In the genomic region with DNA sequence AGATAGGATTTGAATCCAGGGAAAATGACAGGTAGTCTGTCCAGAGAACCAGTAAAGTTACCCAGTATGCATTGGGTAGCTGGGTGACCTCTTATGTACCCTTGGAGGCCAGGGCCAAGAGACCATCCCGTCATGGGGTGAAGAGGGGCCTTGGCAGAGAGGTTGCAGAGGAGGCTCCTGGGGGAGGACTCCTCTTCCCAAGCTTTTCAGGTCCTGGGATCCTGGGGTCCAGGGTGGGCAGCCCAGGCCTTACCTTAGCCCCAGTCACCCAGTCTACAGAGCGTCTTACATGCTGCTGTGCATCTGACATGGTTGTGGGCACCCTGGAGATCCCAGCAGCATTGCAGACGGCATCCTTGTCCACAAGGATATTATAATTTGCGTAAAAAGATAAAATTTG, we compare ENCODE assay signal across 15 cellular contexts. TPM values are rescaled to one million over a fixed set of nuclear protein-coding genes. Genes with fewer than 3 reads are reported as not detected.
A peak's percentile ranks its signal among the peaks of the same experiment; 100 is the strongest.
DNase-seq lines count a peak whose midpoint lies in the region; ATAC-seq lines count a peak whose summit lies in the region.
"Had no signal": no experiment of that assay in that cellular context is flagged by ENCODE, and none has a peak within 500 bp of the region (broad histone marks: within the 10 kb centered on the region; RNA-seq: fewer than 3 reads in every experiment).

No MANE protein-coding gene starts in this region.

- peak overlapping the region; percentile 89 to 97 for H3K27ac Mint-ChIP-seq in activated naive CD4-positive, alpha-beta T cell treated with anti-CD3 and anti-CD28 coated beads, Interleukin-2, amount 50 U/mL, for 72 hours
- peak overlapping the region; percentile 91 for H3K27ac Mint-ChIP-seq in activated CD4-positive, alpha-beta memory T cell treated with anti-CD3 and anti-CD28 coated beads for 36 hours
- H3K27ac Mint-ChIP-seq in stimulated activated naive B cell treated with anti-CD40 and anti-IgM and Interleukin-4, amounts not matched to agents 10 μg/mL and 1 μg/mL and 100 μg/mL, for 72 hours, result peak overlapping the region; percentile 83

- H3K27me3 Mint-ChIP-seq in activated CD4-positive, alpha-beta memory T cell treated with anti-CD3 and anti-CD28 coated beads for 36 hours, result no peaks in the 10 kb centered on the region
- H3K27me3 Mint-ChIP-seq in stimulated activated naive B cell treated with anti-CD40 and anti-IgM and Interleukin-4, amounts not matched to agents 10 μg/mL and 1 μg/mL and 100 μg/mL, for 72 hours, result no peaks in the 10 kb centered on the region

- no peak for ATAC-seq in activated naive CD4-positive, alpha-beta T cell treated with anti-CD3 and anti-CD28 coated beads, Interleukin-2, amount 50 U/mL, for 72 hours
- ATAC-seq in GM21723 (IDR thresholded peaks at IDR 0.05; ENCODE audit: unreplicated experiment) (peak; percentile 7), HG02588 (IDR thresholded peaks at IDR 0.05; ENCODE audit: unreplicated experiment) (no peak)
- ATAC-seq in stimulated activated naive B cell treated with anti-CD40 and anti-IgM and Interleukin-4, amounts not matched to agents 10 μg/mL and 1 μg/mL and 100 μg/mL, for 72 hours (replicated peaks), result peak in 1 of 2 donors; percentile 0
- ATAC-seq: esophagus mucosa had no signal

- no peak overlapping the region for H3K4me3 Mint-ChIP-seq in activated CD4-positive, alpha-beta memory T cell treated with anti-CD3 and anti-CD28 coated beads for 36 hours
- H3K4me3 Mint-ChIP-seq in stimulated activated naive B cell treated with anti-CD40 and anti-IgM and Interleukin-4, amounts not matched to agents 10 μg/mL and 1 μg/mL and 100 μg/mL, for 72 hours, result peak overlapping the region; percentile 36 to 55

- peaks cover 0 to 3% of the 10 kb centered on the region in 2 donors for H3K9me3 Mint-ChIP-seq in activated naive CD4-positive, alpha-beta T cell treated with anti-CD3 and anti-CD28 coated beads, Interleukin-2, amount 50 U/mL, for 72 hours
- H3K9me3 Mint-ChIP-seq in activated CD4-positive, alpha-beta memory T cell treated with anti-CD3 and anti-CD28 coated beads for 36 hours, result no peaks in the 10 kb centered on the region
- H3K9me3 Mint-ChIP-seq in stimulated activated naive B cell treated with anti-CD40 and anti-IgM and Interleukin-4, amounts not matched to agents 10 μg/mL and 1 μg/mL and 100 μg/mL, for 72 hours, result no peaks in the 10 kb centered on the region

- peaks cover 48% of the 10 kb centered on the region for H3K4me1 Mint-ChIP-seq in activated CD4-positive, alpha-beta memory T cell treated with anti-CD3 and anti-CD28 coated beads for 36 hours (ENCODE audit: low read depth)
- peaks cover 21 to 42% of the 10 kb centered on the region in 2 donors for H3K4me1 Mint-ChIP-seq in stimulated activated naive B cell treated with anti-CD40 and anti-IgM and Interleukin-4, amounts not matched to agents 10 μg/mL and 1 μg/mL and 100 μg/mL, for 72 hours

- POLR2A ChIA-PET in activated CD4-positive, alpha-beta memory T cell treated with anti-CD3 and anti-CD28 coated beads for 36 hours (lab: Charles Lee), result interaction anchor here (0.6 to 6.3 kb wide), 7 partner anchors 9 to 130 kb away, joined by 3 to 85 read pairs (median 7); partner anchors contain the start of gene PMF1

- no peak for DNase-seq in activated naive CD4-positive, alpha-beta T cell treated with anti-CD3 and anti-CD28 coated beads, Interleukin-2, amount 50 U/mL, for 72 hours (ENCODE audit: low spot score in 2 of 2)
- no peak for DNase-seq in activated naive CD4-positive, alpha-beta T cell (lab: John Stamatoyannopoulos, UW)
- DNase-seq in activated CD4-positive, alpha-beta memory T cell treated with anti-CD3 and anti-CD28 coated beads for 36 hours, result no peak
- no peak for DNase-seq in stimulated activated naive B cell treated with anti-CD40 and anti-IgM and Interleukin-4, amounts not matched to agents 10 μg/mL and 1 μg/mL and 100 μg/mL, for 72 hours
- no peak for DNase-seq in NCI-H146 treated with DMSO at 0.1 percent for 48 hours (lab: John Stamatoyannopoulos, UW; ENCODE audit: unreplicated experiment)
- no peak for DNase-seq in NOMO-1 treated with DMSO at 0.1 percent for 48 hours (lab: John Stamatoyannopoulos, UW; ENCODE audit: unreplicated experiment)
- DNase-seq: GOT3; left ventricle myocardium inferior; NCI-H1092 treated with DMSO at 0.1 percent for 48 hours; sigmoid colon; stimulated activated CD4-positive, alpha-beta T cell treated with anti-CD3 and anti-CD28 coated beads, Interleukin-1b, Interleukin-23, amount 100 ng/mL, for 48 hours; testis had no signal

- CTCF ChIA-PET in activated CD4-positive, alpha-beta memory T cell treated with anti-CD3 and anti-CD28 coated beads for 36 hours (lab: Charles Lee), result interaction anchor here (1.1 to 6.2 kb wide), 11 partner anchors 9 to 137 kb away, joined by 3 to 310 read pairs (median 50); partner anchors contain the start of genes PMF1, SEMA4A and SLC25A44

- intact Hi-C loops in activated CD4-positive, alpha-beta memory T cell treated with anti-CD3 and anti-CD28 coated beads for 36 hours (cut with micrococcal nuclease), result loop anchor here (1.0 to 10.0 kb wide), 3 partner anchors 8 to 282 kb away; partner anchors contain the start of genes RXFP4, SMG5 and TMEM79

- peaks cover 21 to 46% of the 10 kb centered on the region in 2 donors for H3K36me3 Mint-ChIP-seq in activated naive CD4-positive, alpha-beta T cell treated with anti-CD3 and anti-CD28 coated beads, Interleukin-2, amount 50 U/mL, for 72 hours
- peaks cover 50% of the 10 kb centered on the region for H3K36me3 Mint-ChIP-seq in activated CD4-positive, alpha-beta memory T cell treated with anti-CD3 and anti-CD28 coated beads for 36 hours
- peaks cover 38 to 45% of the 10 kb centered on the region in 2 donors for H3K36me3 Mint-ChIP-seq in stimulated activated naive B cell treated with anti-CD40 and anti-IgM and Interleukin-4, amounts not matched to agents 10 μg/mL and 1 μg/mL and 100 μg/mL, for 72 hours

RNA-seq across cellular contexts. Expression of gene PMF1, which starts 14.0 kb away (rescaled TPM):
- 100 to 1,000 TPM; 120 to 156 TPM for total RNA-seq in activated naive CD4-positive, alpha-beta T cell treated with anti-CD3 and anti-CD28 coated beads, Interleukin-2, amount 50 U/mL, for 72 hours
- 100 to 1,000 TPM in 1 of 2 experiments, 10 to 100 TPM in 1; 99.5 to 105 TPM for total RNA-seq in activated CD4-positive, alpha-beta memory T cell treated with anti-CD3 and anti-CD28 coated beads for 36 hours

RNA-seq across cellular contexts. Expression of gene BGLAP, which starts 15.2 kb away (rescaled TPM):
- 1 to 10 TPM; 4.3 to 9.7 TPM for total RNA-seq in activated naive CD4-positive, alpha-beta T cell treated with anti-CD3 and anti-CD28 coated beads, Interleukin-2, amount 50 U/mL, for 72 hours
- total RNA-seq in activated CD4-positive, alpha-beta memory T cell treated with anti-CD3 and anti-CD28 coated beads for 36 hours, result 1 to 10 TPM in 1 of 2 experiments, under 1 TPM in 1; 0.90 to 2.3 TPM

RNA-seq across cellular contexts. Expression of gene PAQR6, which starts 21.1 kb away (rescaled TPM):
- 1 to 10 TPM; 9.3 to 9.5 TPM for total RNA-seq in activated naive CD4-positive, alpha-beta T cell treated with anti-CD3 and anti-CD28 coated beads, Interleukin-2, amount 50 U/mL, for 72 hours
- 1 to 10 TPM; 3.9 to 4.0 TPM for total RNA-seq in activated CD4-positive, alpha-beta memory T cell treated with anti-CD3 and anti-CD28 coated beads for 36 hours

RNA-seq across cellular contexts. Expression of gene SLC25A44, which starts 32.9 kb away (rescaled TPM):
- total RNA-seq in activated naive CD4-positive, alpha-beta T cell treated with anti-CD3 and anti-CD28 coated beads, Interleukin-2, amount 50 U/mL, for 72 hours, result 10 to 100 TPM; 79.1 to 82.1 TPM
- 10 to 100 TPM; 61.3 to 62.2 TPM for total RNA-seq in activated CD4-positive, alpha-beta memory T cell treated with anti-CD3 and anti-CD28 coated beads for 36 hours

RNA-seq across cellular contexts. Expression of gene SMG5, which starts 55.8 kb away (rescaled TPM):
- 100 to 1,000 TPM in 1 of 2 donors, 10 to 100 TPM in 1; 80.4 to 115 TPM for total RNA-seq in activated naive CD4-positive, alpha-beta T cell treated with anti-CD3 and anti-CD28 coated beads, Interleukin-2, amount 50 U/mL, for 72 hours
- 10 to 100 TPM; 65.1 to 68.0 TPM for total RNA-seq in activated CD4-positive, alpha-beta memory T cell treated with anti-CD3 and anti-CD28 coated beads for 36 hours
